8 cellular contexts compared by ENCODE assay signal in genomic region chr12:105561981-105562726, GRCh38.
A peak's percentile ranks its signal among the peaks of the same experiment; 100 is the strongest.
DNase-seq lines count a peak whose midpoint lies in the region; ATAC-seq and TF ChIP-seq lines count a peak whose summit lies in the region.

No MANE protein-coding gene starts in this region.

- no peaks in the 10 kb centered on the region for H3K9me3 ChIP-seq in endodermal cell (ENCODE audit: control insufficient read depth, low read length)

- no peaks in the 10 kb centered on the region for H3K27me3 ChIP-seq in endodermal cell (ENCODE audit: control insufficient read depth, insufficient read depth, low read length, poor library complexity, severe bottlenecking)

- H3K4me1 Mint-ChIP-seq in endodermal cell, result peaks cover 10% of the 10 kb centered on the region

- no peak overlapping the region for H3K4me3 Mint-ChIP-seq in endodermal cell

- WGBS in endodermal cell (ENCODE audit: insufficient coverage in 1 of 2, insufficient read length in 1 of 2), 2 experiments, result 66 to 68% methylated on average over 11 to 19 of the region's 19 CpGs

- H3K27ac Mint-ChIP-seq in endodermal cell, result peak overlapping the region; percentile 69

- no peaks in the 10 kb centered on the region for H3K36me3 Mint-ChIP-seq in endodermal cell (ENCODE audit: low read depth)

- DNase-seq in DMS53 (lab: John Stamatoyannopoulos, UW) (peak; percentile 95), NCI-H2171 (lab: John Stamatoyannopoulos, UW) (peak; percentile 52), endodermal cell (peak; percentile 84), omental fat pad (ENCODE audit: low spot score) (no peak), left lobe of liver (ENCODE audit: low spot score) (no peak)
- DNase-seq in activated CD8-positive, alpha-beta memory T cell treated with anti-CD3 and anti-CD28 coated beads for 24 hours, result no peak

- peaks cover 8% of the 10 kb centered on the region for H3K27me3 Mint-ChIP-seq in endodermal cell (ENCODE audit: insufficient read depth)

- no peak overlapping the region for H3K4me3 ChIP-seq in endodermal cell (ENCODE audit: low read length)

- ATAC-seq in omental fat pad (ENCODE audit: low FRiP score) (peak; percentile 79), GM18858 (IDR thresholded peaks at IDR 0.05; ENCODE audit: unreplicated experiment) (no peak), left lobe of liver (no peak), GM18861 (IDR thresholded peaks at IDR 0.05; ENCODE audit: unreplicated experiment) (no peak)

- no peak overlapping the region for H3K9ac ChIP-seq in endodermal cell (ENCODE audit: extremely low read depth, low read length, poor library complexity, severe bottlenecking)

- H3K4me1 ChIP-seq in endodermal cell (ENCODE audit: control insufficient read depth, insufficient read depth, low read length), result no peaks in the 10 kb centered on the region

- H3K9me3 Mint-ChIP-seq in endodermal cell, result no peaks in the 10 kb centered on the region

- peak; percentile 42 for TF ChIP-seq CTCF in endodermal cell (conservative IDR thresholded peaks at IDR 0.05)
- TF ChIP-seq CTCF in omental fat pad (IDR thresholded peaks at IDR 0.05), result no peak

- no peaks in the 10 kb centered on the region for H3K36me3 ChIP-seq in endodermal cell (ENCODE audit: control insufficient read depth, insufficient read depth, low read length)

- no peak overlapping the region for H3K27ac ChIP-seq in endodermal cell (ENCODE audit: low read depth, low read length)

Comparison
In these comparisons a context has a peak if more than half of its experiments do, and no peak if none do; other contexts are left out.
1. DNase-seq: peak in DMS53 (single experiment), NCI-H2171 (single experiment) and endodermal cell (single experiment); none in omental fat pad (single experiment), left lobe of liver (single experiment) and activated CD8-positive, alpha-beta memory T cell treated with anti-CD3 and anti-CD28 coated beads for 24 hours (single experiment).